Comparison of ENCODE assay signal across 1 cellular context in genomic region chr22:40855960-40856512, GRCh38.
TF ChIP-seq lines count a peak whose summit lies in the region.

No MANE protein-coding gene starts in this region.

TF ChIP-seq in HEK293, 187 proteins besides CTCF, POLR2A, EP300 and RAD21 (continued from another document and continues in another):
- TF ChIP-seq ZNF449 (tag by site-specific recombination; IDR thresholded peaks at IDR 0.05), result no peak
- TF ChIP-seq BCL11A (tag by site-specific recombination; IDR thresholded peaks at IDR 0.05; ENCODE audit: low read depth), result no peak
- TF ChIP-seq, protein P1, sequence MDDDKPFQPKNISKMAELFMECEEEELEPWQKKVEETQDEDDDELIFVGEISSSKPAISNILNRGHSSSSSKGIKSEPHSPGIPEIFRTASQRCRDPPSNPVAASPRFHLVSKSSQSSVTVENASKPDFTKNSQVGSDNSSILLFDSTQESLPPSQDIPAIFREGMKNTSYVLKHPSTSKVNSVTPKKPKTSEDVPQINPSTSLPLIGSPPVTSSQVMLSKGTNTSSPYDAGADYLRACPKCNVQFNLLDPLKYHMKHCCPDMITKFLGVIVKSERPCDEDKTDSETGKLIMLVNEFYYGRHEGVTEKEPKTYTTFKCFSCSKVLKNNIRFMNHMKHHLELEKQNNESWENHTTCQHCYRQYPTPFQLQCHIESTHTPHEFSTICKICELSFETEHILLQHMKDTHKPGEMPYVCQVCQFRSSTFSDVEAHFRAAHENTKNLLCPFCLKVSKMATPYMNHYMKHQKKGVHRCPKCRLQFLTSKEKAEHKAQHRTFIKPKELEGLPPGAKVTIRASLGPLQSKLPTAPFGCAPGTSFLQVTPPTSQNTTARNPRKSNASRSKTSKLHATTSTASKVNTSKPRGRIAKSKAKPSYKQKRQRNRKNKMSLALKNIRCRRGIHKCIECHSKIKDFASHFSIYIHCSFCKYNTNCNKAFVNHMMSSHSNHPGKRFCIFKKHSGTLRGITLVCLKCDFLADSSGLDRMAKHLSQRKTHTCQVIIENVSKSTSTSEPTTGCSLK (tag by site-specific recombination; IDR thresholded peaks at IDR 0.05), result no peak
- peak; percentile 67; the same call in 1 of the 2 replicates for TF ChIP-seq GLI4 (tag by site-specific recombination; IDR thresholded peaks at IDR 0.05)
- no peak for TF ChIP-seq ZNF621 (tag by site-specific recombination; IDR thresholded peaks at IDR 0.05)
- no peak for TF ChIP-seq ELK4 (IDR thresholded peaks at IDR 0.05; ENCODE audit: borderline replicate concordance, low read depth, low read length)
- TF ChIP-seq, protein P2, sequence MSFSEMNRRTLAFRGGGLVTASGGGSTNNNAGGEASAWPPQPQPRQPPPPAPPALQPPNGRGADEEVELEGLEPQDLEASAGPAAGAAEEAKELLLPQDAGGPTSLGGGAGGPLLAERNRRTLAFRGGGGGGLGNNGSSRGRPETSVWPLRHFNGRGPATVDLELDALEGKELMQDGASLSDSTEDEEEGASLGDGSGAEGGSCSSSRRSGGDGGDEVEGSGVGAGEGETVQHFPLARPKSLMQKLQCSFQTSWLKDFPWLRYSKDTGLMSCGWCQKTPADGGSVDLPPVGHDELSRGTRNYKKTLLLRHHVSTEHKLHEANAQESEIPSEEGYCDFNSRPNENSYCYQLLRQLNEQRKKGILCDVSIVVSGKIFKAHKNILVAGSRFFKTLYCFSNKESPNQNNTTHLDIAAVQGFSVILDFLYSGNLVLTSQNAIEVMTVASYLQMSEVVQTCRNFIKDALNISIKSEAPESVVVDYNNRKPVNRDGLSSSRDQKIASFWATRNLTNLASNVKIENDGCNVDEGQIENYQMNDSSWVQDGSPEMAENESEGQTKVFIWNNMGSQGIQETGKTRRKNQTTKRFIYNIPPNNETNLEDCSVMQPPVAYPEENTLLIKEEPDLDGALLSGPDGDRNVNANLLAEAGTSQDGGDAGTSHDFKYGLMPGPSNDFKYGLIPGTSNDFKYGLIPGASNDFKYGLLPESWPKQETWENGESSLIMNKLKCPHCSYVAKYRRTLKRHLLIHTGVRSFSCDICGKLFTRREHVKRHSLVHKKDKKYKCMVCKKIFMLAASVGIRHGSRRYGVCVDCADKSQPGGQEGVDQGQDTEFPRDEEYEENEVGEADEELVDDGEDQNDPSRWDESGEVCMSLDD (tag by site-specific recombination; IDR thresholded peaks at IDR 0.05), result peak; percentile 85
- TF ChIP-seq, protein P3, sequence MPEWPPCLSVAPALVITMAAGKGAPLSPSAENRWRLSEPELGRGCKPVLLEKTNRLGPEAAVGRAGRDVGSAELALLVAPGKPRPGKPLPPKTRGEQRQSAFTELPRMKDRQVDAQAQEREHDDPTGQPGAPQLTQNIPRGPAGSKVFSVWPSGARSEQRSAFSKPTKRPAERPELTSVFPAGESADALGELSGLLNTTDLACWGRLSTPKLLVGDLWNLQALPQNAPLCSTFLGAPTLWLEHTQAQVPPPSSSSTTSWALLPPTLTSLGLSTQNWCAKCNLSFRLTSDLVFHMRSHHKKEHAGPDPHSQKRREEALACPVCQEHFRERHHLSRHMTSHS (tag by site-specific recombination; IDR thresholded peaks at IDR 0.05), result no peak
- TF ChIP-seq, protein P4, sequence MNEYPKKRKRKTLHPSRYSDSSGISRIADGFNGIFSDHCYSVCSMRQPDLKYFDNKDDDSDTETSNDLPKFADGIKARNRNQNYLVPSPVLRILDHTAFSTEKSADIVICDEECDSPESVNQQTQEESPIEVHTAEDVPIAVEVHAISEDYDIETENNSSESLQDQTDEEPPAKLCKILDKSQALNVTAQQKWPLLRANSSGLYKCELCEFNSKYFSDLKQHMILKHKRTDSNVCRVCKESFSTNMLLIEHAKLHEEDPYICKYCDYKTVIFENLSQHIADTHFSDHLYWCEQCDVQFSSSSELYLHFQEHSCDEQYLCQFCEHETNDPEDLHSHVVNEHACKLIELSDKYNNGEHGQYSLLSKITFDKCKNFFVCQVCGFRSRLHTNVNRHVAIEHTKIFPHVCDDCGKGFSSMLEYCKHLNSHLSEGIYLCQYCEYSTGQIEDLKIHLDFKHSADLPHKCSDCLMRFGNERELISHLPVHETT (tag by site-specific recombination; IDR thresholded peaks at IDR 0.05), result no peak
- no peak for TF ChIP-seq ZNF132 (tag by site-specific recombination; IDR thresholded peaks at IDR 0.05; ENCODE audit: borderline replicate concordance)
- TF ChIP-seq, protein P5, sequence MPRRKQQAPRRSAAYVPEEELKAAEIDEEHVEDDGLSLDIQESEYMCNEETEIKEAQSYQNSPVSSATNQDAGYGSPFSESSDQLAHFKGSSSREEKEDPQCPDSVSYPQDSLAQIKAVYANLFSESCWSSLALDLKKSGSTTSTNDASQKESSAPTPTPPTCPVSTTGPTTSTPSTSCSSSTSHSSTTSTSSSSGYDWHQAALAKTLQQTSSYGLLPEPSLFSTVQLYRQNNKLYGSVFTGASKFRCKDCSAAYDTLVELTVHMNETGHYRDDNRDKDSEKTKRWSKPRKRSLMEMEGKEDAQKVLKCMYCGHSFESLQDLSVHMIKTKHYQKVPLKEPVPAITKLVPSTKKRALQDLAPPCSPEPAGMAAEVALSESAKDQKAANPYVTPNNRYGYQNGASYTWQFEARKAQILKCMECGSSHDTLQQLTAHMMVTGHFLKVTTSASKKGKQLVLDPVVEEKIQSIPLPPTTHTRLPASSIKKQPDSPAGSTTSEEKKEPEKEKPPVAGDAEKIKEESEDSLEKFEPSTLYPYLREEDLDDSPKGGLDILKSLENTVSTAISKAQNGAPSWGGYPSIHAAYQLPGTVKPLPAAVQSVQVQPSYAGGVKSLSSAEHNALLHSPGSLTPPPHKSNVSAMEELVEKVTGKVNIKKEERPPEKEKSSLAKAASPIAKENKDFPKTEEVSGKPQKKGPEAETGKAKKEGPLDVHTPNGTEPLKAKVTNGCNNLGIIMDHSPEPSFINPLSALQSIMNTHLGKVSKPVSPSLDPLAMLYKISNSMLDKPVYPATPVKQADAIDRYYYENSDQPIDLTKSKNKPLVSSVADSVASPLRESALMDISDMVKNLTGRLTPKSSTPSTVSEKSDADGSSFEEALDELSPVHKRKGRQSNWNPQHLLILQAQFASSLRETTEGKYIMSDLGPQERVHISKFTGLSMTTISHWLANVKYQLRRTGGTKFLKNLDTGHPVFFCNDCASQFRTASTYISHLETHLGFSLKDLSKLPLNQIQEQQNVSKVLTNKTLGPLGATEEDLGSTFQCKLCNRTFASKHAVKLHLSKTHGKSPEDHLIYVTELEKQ (tag by site-specific recombination; IDR thresholded peaks at IDR 0.05; ENCODE audit: borderline replicate concordance), result no peak
- TF ChIP-seq ZNF510 (tag by site-specific recombination; IDR thresholded peaks at IDR 0.05; ENCODE audit: insufficient replicate concordance), result no peak
- TF ChIP-seq ZNF174 (tag by site-specific recombination; IDR thresholded peaks at IDR 0.05), result no peak
- no peak for TF ChIP-seq ZNF654 (tag by site-specific recombination; IDR thresholded peaks at IDR 0.05; ENCODE audit: low read depth)
- TF ChIP-seq ZNF785 (tag by site-specific recombination; IDR thresholded peaks at IDR 0.05), result no peak
- TF ChIP-seq GLI2 (tag by site-specific recombination; IDR thresholded peaks at IDR 0.05; ENCODE audit: borderline replicate concordance, low read depth), result no peak
- no peak for TF ChIP-seq ZSCAN5A (tag by site-specific recombination; IDR thresholded peaks at IDR 0.05)
- TF ChIP-seq KLF16 (tag by site-specific recombination; IDR thresholded peaks at IDR 0.05), result peak; percentile 86
- TF ChIP-seq ZBTB7A (tag by site-specific recombination; IDR thresholded peaks at IDR 0.05; ENCODE audit: low read depth), result peak; percentile 84
- TF ChIP-seq, protein P6, sequence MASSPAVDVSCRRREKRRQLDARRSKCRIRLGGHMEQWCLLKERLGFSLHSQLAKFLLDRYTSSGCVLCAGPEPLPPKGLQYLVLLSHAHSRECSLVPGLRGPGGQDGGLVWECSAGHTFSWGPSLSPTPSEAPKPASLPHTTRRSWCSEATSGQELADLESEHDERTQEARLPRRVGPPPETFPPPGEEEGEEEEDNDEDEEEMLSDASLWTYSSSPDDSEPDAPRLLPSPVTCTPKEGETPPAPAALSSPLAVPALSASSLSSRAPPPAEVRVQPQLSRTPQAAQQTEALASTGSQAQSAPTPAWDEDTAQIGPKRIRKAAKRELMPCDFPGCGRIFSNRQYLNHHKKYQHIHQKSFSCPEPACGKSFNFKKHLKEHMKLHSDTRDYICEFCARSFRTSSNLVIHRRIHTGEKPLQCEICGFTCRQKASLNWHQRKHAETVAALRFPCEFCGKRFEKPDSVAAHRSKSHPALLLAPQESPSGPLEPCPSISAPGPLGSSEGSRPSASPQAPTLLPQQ (tag by site-specific recombination; IDR thresholded peaks at IDR 0.05), result no peak
- no peak for TF ChIP-seq ZNF433 (tag by site-specific recombination; IDR thresholded peaks at IDR 0.05; ENCODE audit: low read depth)
- no peak for TF ChIP-seq ZNF600 (tag by site-specific recombination; IDR thresholded peaks at IDR 0.05)
- TF ChIP-seq ZNF561 (tag by site-specific recombination; IDR thresholded peaks at IDR 0.05; ENCODE audit: borderline replicate concordance), result no peak
- no peak for TF ChIP-seq ZNF19 (tag by site-specific recombination; IDR thresholded peaks at IDR 0.05; ENCODE audit: low read depth)
- TF ChIP-seq ZNF660 (tag by site-specific recombination; IDR thresholded peaks at IDR 0.05), result no peak; the same call in 1 of the 2 replicates
- peak; percentile 78 for TF ChIP-seq KLF9 (tag by site-specific recombination; IDR thresholded peaks at IDR 0.05; ENCODE audit: low read depth)
- TF ChIP-seq SP2 (tag by site-specific recombination; IDR thresholded peaks at IDR 0.05), result peak; percentile 24
- TF ChIP-seq ZNF580 (tag by site-specific recombination; IDR thresholded peaks at IDR 0.05), result 0 out of 2 replicates have a peak, but pooled peaks have one; percentile 8
- no peak for TF ChIP-seq ZNF624 (tag by site-specific recombination; IDR thresholded peaks at IDR 0.05)
- 0 out of 2 replicates have a peak, but pooled peaks have one; percentile 12 for TF ChIP-seq OVOL3 (tag by site-specific recombination; IDR thresholded peaks at IDR 0.05)
- TF ChIP-seq ZNF266 (tag by site-specific recombination; IDR thresholded peaks at IDR 0.05; ENCODE audit: low read depth), result no peak
- no peak for TF ChIP-seq ZNF423 (tag by site-specific recombination; IDR thresholded peaks at IDR 0.05)
- no peak for TF ChIP-seq KLF10 (tag by site-specific recombination; IDR thresholded peaks at IDR 0.05)
- TF ChIP-seq ZNF701 (tag by site-specific recombination; IDR thresholded peaks at IDR 0.05), result no peak
- peak; percentile 11; the same call in 1 of the 2 replicates for TF ChIP-seq KLF17 (tag by site-specific recombination; IDR thresholded peaks at IDR 0.05)
- 0 out of 2 replicates have a peak, but pooled peaks have one; percentile 0 for TF ChIP-seq ZNF2 (tag by site-specific recombination; IDR thresholded peaks at IDR 0.05)
- no peak for TF ChIP-seq ZNF521 (tag by site-specific recombination; IDR thresholded peaks at IDR 0.05)
- peak; percentile 71 for TF ChIP-seq HIC1 (tag by site-specific recombination; IDR thresholded peaks at IDR 0.05)
- TF ChIP-seq GFI1B (tag by site-specific recombination; IDR thresholded peaks at IDR 0.05), result no peak; the same call in 1 of the 2 replicates
